Comparison of ENCODE assay signal across 12 cellular contexts in genomic region chr11:73217810-73218105, GRCh38. TPM values are rescaled to one million over a fixed set of nuclear protein-coding genes. Genes with fewer than 3 reads are reported as not detected.
DNase-seq lines count a peak whose midpoint lies in the region; ATAC-seq and TF ChIP-seq lines count a peak whose summit lies in the region.
"Had no signal": no experiment of that assay in that cellular context is flagged by ENCODE, and none has a peak within 500 bp of the region (broad histone marks: within the 10 kb centered on the region; RNA-seq: fewer than 3 reads in every experiment).

No MANE protein-coding gene starts in this region.

- H3K4me3 ChIP-seq in GM23248 (peak overlapping the region; percentile 77), ascending aorta (peak overlapping the region; percentile 52 to 71), iPS-15b (ENCODE audit: low read depth, low read length) (peak overlapping the region; percentile 79), skeletal muscle tissue (ENCODE audit: low read length in 3 of 3) (peak overlapping the region; percentile 87 to 91 (median 89)), uterus (peak overlapping the region in 1 of 2 donors; percentile 40)

- TF ChIP-seq CTCF in ascending aorta (IDR thresholded peaks at IDR 0.05) (no peak), uterus (IDR thresholded peaks at IDR 0.05) (no peak)

- H3K4me1 ChIP-seq in GM23248 (ENCODE audit: insufficient read depth) (no peaks in the 10 kb centered on the region; the same call in 1 of the 2 replicates), ascending aorta (peaks cover 2 to 3% of the 10 kb centered on the region in 2 donors), iPS-15b (ENCODE audit: control insufficient read depth, insufficient read depth, low read length) (peaks cover 3% of the 10 kb centered on the region), skeletal muscle tissue (ENCODE audit: control insufficient read depth in 3 of 3, insufficient read depth in 3 of 3, low read length in 3 of 3) (peaks cover 83 to 97% (median 94%) of the 10 kb centered on the region in 3 donors), uterus (peaks cover 0 to 11% of the 10 kb centered on the region in 2 donors)

- in situ Hi-C loops in GM23248 (cut with MboI): no loop called here

- peak overlapping the region; percentile 80 for H2AFZ ChIP-seq in GM23248

- H3K36me3 ChIP-seq in GM23248 (ENCODE audit: low read depth): no peaks in the 10 kb centered on the region
- no peaks in the 10 kb centered on the region for H3K36me3 ChIP-seq in ascending aorta
- no peaks in the 10 kb centered on the region for H3K36me3 ChIP-seq in iPS-15b (ENCODE audit: control insufficient read depth, insufficient read depth, low read length)
- peaks cover 0 to 9% (median 2%) of the 10 kb centered on the region in 3 donors for H3K36me3 ChIP-seq in skeletal muscle tissue (ENCODE audit: control insufficient read depth in 3 of 3, insufficient read depth in 3 of 3, low read length in 3 of 3)
- H3K36me3 ChIP-seq in uterus: no peaks in the 10 kb centered on the region

- no peak for TF ChIP-seq POLR2A in uterus (IDR thresholded peaks at IDR 0.05)

- H3K9me2 ChIP-seq in GM23248 (ENCODE audit: insufficient read depth): no peaks in the 10 kb centered on the region

- WGBS in GM23248 (ENCODE audit: low coverage in 1 of 2, low lambda C conversion rate in 2 of 2, missing lambda C conversion rate in 2 of 2), 2 experiments: 55 to 70% methylated on average over 9 to 14 of the region's 14 CpGs

- H3K9ac ChIP-seq in GM23248 (no peak overlapping the region), iPS-15b (ENCODE audit: low read depth, low read length) (peak overlapping the region; percentile 54), skeletal muscle tissue (ENCODE audit: low read depth in 1 of 3, low read length in 3 of 3) (peak overlapping the region; percentile 91 to 98 (median 91))

- H3F3A ChIP-seq in GM23248 (ENCODE audit: insufficient read depth): no peaks in the 10 kb centered on the region

- intact Hi-C loops in ascending aorta (cut with DNase I) (loop anchor here (1.0 to 2.0 kb wide), 3 partner anchors 25 to 72 kb away; no protein-coding TSS in a partner anchor), uterus (cut with DNase I; ENCODE audit: low total_unique reads) (no loop called here)

- peaks cover 14% of the 10 kb centered on the region for H3K27me3 ChIP-seq in GM23248 (replicated peaks; ENCODE audit: insufficient read depth)
- no peaks in the 10 kb centered on the region for H3K27me3 ChIP-seq in ascending aorta
- H3K27me3 ChIP-seq in iPS-15b (ENCODE audit: control insufficient read depth, insufficient read depth, low read length): peaks cover 42% of the 10 kb centered on the region
- H3K27me3 ChIP-seq in skeletal muscle tissue (ENCODE audit: control insufficient read depth in 3 of 3, insufficient read depth in 3 of 3, low read length in 3 of 3): no peaks in the 10 kb centered on the region
- no peaks in the 10 kb centered on the region for H3K27me3 ChIP-seq in uterus

- ATAC-seq in HG02759 (IDR thresholded peaks at IDR 0.05; ENCODE audit: unreplicated experiment) (no peak), HG03135 (IDR thresholded peaks at IDR 0.05; ENCODE audit: unreplicated experiment) (no peak)

- no peaks in the 10 kb centered on the region for H4K20me1 ChIP-seq in GM23248 (ENCODE audit: insufficient read depth)

- no peaks in the 10 kb centered on the region for H3K79me2 ChIP-seq in GM23248 (ENCODE audit: insufficient read depth)

- no peaks in the 10 kb centered on the region for H3K9me3 ChIP-seq in GM23248 (ENCODE audit: low read depth)
- no peaks in the 10 kb centered on the region for H3K9me3 ChIP-seq in ascending aorta
- H3K9me3 ChIP-seq in iPS-15b (ENCODE audit: control insufficient read depth, insufficient read depth, low read length): no peaks in the 10 kb centered on the region
- no peaks in the 10 kb centered on the region for H3K9me3 ChIP-seq in skeletal muscle tissue (ENCODE audit: control insufficient read depth in 3 of 3, low read length in 3 of 3)
- H3K9me3 ChIP-seq in uterus: no peaks in the 10 kb centered on the region

- H3K4me2 ChIP-seq in GM23248 (ENCODE audit: unreplicated experiment): peak overlapping the region; percentile 62

- no peak overlapping the region for H3K27ac ChIP-seq in GM23248
- peak overlapping the region in 1 of 2 donors; percentile 11 for H3K27ac ChIP-seq in ascending aorta
- H3K27ac ChIP-seq in skeletal muscle tissue (ENCODE audit: low read depth, low read length): peak overlapping the region; percentile 94
- no peak overlapping the region for H3K27ac ChIP-seq in uterus

- DNase-seq in GM23248 (no peak), ascending aorta (ENCODE audit: low spot score in 2 of 2) (no peak), NCI-H1694 treated with DMSO at 0.1 percent for 48 hours (lab: John Stamatoyannopoulos, UW) (no peak), uterus (no peak)
- DNase-seq: central memory CD4-positive, alpha-beta T cell had no signal

RNA-seq across cellular contexts. Expression of gene P2RY2, which starts 0.3 kb away (rescaled TPM):
- not detected in 2 replicates for total RNA-seq in GM23248 (2014; rRNA removed; shearing (Covaris generic))
- polyA plus RNA-seq in GM23248 (2016; fragmentation: Nextera tagmentation; extraction: Ambion mirVana): not detected in 2 replicates
- total RNA-seq in ascending aorta: 18.3 TPM
- 1.0 TPM for total RNA-seq in skeletal muscle tissue
- 1 to 10 TPM in 2 of 4 donors, under 1 TPM in 1, not detected in 1; 0.98 to 3.1 (median 2.8) TPM for total RNA-seq in uterus
- total RNA-seq: naive thymus-derived CD8-positive, alpha-beta T cell; T-helper 1 cell treated with Interleukin-12 subunit alpha and Interleukin-12 subunit beta and Interleukin-4 antibody, amounts not matched to agents 30 ng/mL and 1 ng/mL, for 36 hours; temporal lobe had no signal
- polyA plus RNA-seq: naive thymus-derived CD8-positive, alpha-beta T cell had no signal

RNA-seq across cellular contexts. Expression of gene P2RY6, which starts 54.4 kb away (rescaled TPM):
- total RNA-seq in GM23248 (2014; rRNA removed; shearing (Covaris generic)): 0.76 TPM in 1 of 2 replicates, not detected in the other
- 0.99 and 1.5 TPM in 2 replicates for polyA plus RNA-seq in GM23248 (2016; fragmentation: Nextera tagmentation; extraction: Ambion mirVana)
- total RNA-seq in ascending aorta: 8.8 TPM
- 2.1 TPM for total RNA-seq in skeletal muscle tissue
- 1 to 10 TPM in 1 of 4 donors, under 1 TPM in 1, not detected in 2; 0.76 to 1.0 TPM for total RNA-seq in uterus
- total RNA-seq: T-helper 1 cell treated with Interleukin-12 subunit alpha and Interleukin-12 subunit beta and Interleukin-4 antibody, amounts not matched to agents 30 ng/mL and 1 ng/mL, for 36 hours had no signal
- polyA plus RNA-seq: naive thymus-derived CD8-positive, alpha-beta T cell had no signal
